ENCODE assay signal across 9 cellular contexts in genomic region chr6:132132420-132132819, GRCh38.
DNase-seq lines count a peak whose midpoint lies in the region; ATAC-seq and TF ChIP-seq lines count a peak whose summit lies in the region.
"Had no signal": no experiment of that assay in that cellular context is flagged by ENCODE, and none has a peak within 500 bp of the region (broad histone marks: within the 10 kb centered on the region; RNA-seq: fewer than 3 reads in every experiment).

No MANE protein-coding gene starts in this region.

- no peak overlapping the region for H3K4me2 ChIP-seq in neural progenitor cell

- H3K9me3 ChIP-seq in neural progenitor cell (ENCODE audit: low read depth), result no peaks in the 10 kb centered on the region

- no peak overlapping the region for H2AFZ ChIP-seq in neural progenitor cell (replicated peaks)

- intact Hi-C loops in Right ventricle myocardium inferior (cut with DNase I), result no loop called here
- intact Hi-C loops in cardiac septum (cut with DNase I), result no loop called here
- intact Hi-C loops in left colon (cut with DNase I, micrococcal nuclease), result no loop called here

- ATAC-seq in Right ventricle myocardium inferior (peak; percentile 42), HG03378 (IDR thresholded peaks at IDR 0.05; ENCODE audit: unreplicated experiment) (no peak), left colon (no peak), GM18511 (IDR thresholded peaks at IDR 0.05; ENCODE audit: unreplicated experiment) (no peak)

- no peak for TF ChIP-seq CTCF in neural progenitor cell (IDR thresholded peaks at IDR 0.05)

- peaks cover 7% of the 10 kb centered on the region for H3K27me3 Mint-ChIP-seq in neural progenitor cell (ENCODE audit: insufficient read depth, low read depth)

- no peaks in the 10 kb centered on the region for H3F3A ChIP-seq in neural progenitor cell (ENCODE audit: low read depth)

- H3K9ac ChIP-seq in neural progenitor cell, result no peak overlapping the region

- no peaks in the 10 kb centered on the region for H3K79me2 ChIP-seq in neural progenitor cell (ENCODE audit: low read depth)

- H3K27ac Mint-ChIP-seq in neural progenitor cell, result peak overlapping the region; percentile 65

- no peaks in the 10 kb centered on the region for H3K27me3 ChIP-seq in neural progenitor cell

- H3K36me3 ChIP-seq in neural progenitor cell, result no peaks in the 10 kb centered on the region

- H3K27ac ChIP-seq in neural progenitor cell, result no peak overlapping the region

- peaks cover 11% of the 10 kb centered on the region for H3K4me1 ChIP-seq in neural progenitor cell

- no peak overlapping the region for H3K4me3 Mint-ChIP-seq in neural progenitor cell

- no peaks in the 10 kb centered on the region for H3K36me3 Mint-ChIP-seq in neural progenitor cell

- no peaks in the 10 kb centered on the region for H3K9me3 Mint-ChIP-seq in neural progenitor cell

- no peak overlapping the region for H3K4me3 ChIP-seq in neural progenitor cell

- no peaks in the 10 kb centered on the region for H4K20me1 ChIP-seq in neural progenitor cell (ENCODE audit: low read depth)

- peaks cover 38% of the 10 kb centered on the region for H3K4me1 Mint-ChIP-seq in neural progenitor cell

- no peak for DNase-seq in Right ventricle myocardium inferior (ENCODE audit: missing footprints)
- no peak for DNase-seq in cardiac septum (ENCODE audit: low spot score)
- peak; percentile 72 for DNase-seq in fibroblast of peridontal ligament (ENCODE audit: extremely low read depth)
- peak; percentile 11 for DNase-seq in neural progenitor cell (ENCODE audit: low spot score)
- DNase-seq in left colon, result no peak
- DNase-seq in HuH-7.5 (ENCODE audit: low spot score), result no peak
- DNase-seq: NCI-H1694 treated with DMSO at 0.1 percent for 48 hours had no signal

Comparison
In these comparisons a context has a peak if more than half of its experiments do, and no peak if none do; other contexts are left out.
1. DNase-seq: peak in fibroblast of peridontal ligament (single experiment) and neural progenitor cell (single experiment); none in Right ventricle myocardium inferior (single experiment), cardiac septum (single experiment), left colon (0 of 2) and HuH-7.5 (single experiment).